ENCODE assay signal across 10 cellular contexts in the genomic region with DNA sequence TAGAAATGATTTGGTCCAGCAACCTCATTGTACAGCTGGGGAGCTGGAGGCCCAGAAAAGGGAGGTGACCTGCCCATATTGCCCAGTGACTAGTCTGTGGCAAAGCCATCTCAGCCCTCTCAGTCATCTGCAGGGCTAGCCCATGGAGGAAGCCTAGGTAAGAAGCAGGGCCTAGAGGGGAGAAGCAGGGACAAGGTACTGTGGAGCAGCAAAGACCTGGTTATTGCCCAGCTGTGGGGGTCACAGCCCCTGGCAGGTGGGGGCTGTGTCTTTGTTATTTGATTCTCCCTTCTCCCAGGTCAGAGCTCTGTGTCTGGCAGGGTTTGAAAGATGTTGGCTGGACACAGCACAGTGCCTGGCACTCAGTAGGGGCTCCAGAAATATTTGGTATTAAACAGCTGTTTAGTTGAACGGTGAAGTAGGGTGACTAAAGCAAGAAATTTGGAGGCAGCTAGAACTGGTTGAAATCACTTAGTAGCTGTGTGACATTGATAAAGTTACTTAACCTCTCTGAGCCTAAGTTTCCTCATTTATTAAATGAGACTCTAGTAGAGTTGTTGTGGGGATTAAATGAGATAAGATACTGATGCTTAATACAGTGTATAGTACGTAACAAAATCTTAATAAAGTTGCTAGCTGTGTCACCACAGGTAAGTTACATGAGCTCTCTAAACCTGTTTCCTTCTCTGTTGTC. TPM values are rescaled to one million over a fixed set of nuclear protein-coding genes. Genes with fewer than 3 reads are reported as not detected.
DNase-seq lines count a peak whose midpoint lies in the region; ATAC-seq, FAIRE-seq and TF ChIP-seq lines count a peak whose summit lies in the region.
"Had no signal": no experiment of that assay in that cellular context is flagged by ENCODE, and none has a peak within 500 bp of the region (broad histone marks: within the 10 kb centered on the region; RNA-seq: fewer than 3 reads in every experiment).

No MANE protein-coding gene starts in this region.

- TF ChIP-seq CTCF in Loucy (conservative IDR thresholded peaks at IDR 0.05; ENCODE audit: low read length), result no peak
- TF ChIP-seq CTCF in H9 (conservative IDR thresholded peaks at IDR 0.05), result no peak
- no peak for TF ChIP-seq CTCF in kidney (IDR thresholded peaks at IDR 0.05; ENCODE audit: borderline replicate concordance, extremely low read depth, insufficient read depth)

- no peaks in the 10 kb centered on the region for H3K36me3 Mint-ChIP-seq in H9 (ENCODE audit: insufficient read depth in 1 of 3, low read depth in 3 of 3)

- H2BK5ac ChIP-seq in neuronal stem cell (ENCODE audit: low read length), result peak overlapping the region; percentile 40
- no peak overlapping the region for H2BK5ac ChIP-seq in H9 (ENCODE audit: insufficient read length, low read length)

- no CpG with 5 or more reads among the region's 2 CpGs for WGBS in neuronal stem cell (ENCODE audit: extremely low coverage in 2 of 2, insufficient read length in 2 of 2, insufficient replicate concordance in 1 of 2), 2 donors
- no CpG with 5 or more reads among the region's 2 CpGs for whole genome bisulfite sequencing in H9 (ENCODE audit: extremely low coverage, insufficient read length, low lambda C conversion rate)

- H3K4me2 ChIP-seq in BLaER1, result peak overlapping the region; percentile 98
- H3K4me2 ChIP-seq in Loucy (ENCODE audit: low read depth, low read length, poor library complexity, severe bottlenecking), result peak overlapping the region; percentile 66
- H3K4me2 ChIP-seq in neuronal stem cell (ENCODE audit: insufficient read depth, low read length, poor library complexity, severe bottlenecking), result no peak overlapping the region
- no peak overlapping the region for H3K4me2 ChIP-seq in H9 (ENCODE audit: insufficient read depth, insufficient read length, low read length)

- H3K36me3 ChIP-seq in BLaER1 (no peaks in the 10 kb centered on the region), Loucy (ENCODE audit: insufficient read depth, low read length) (no peaks in the 10 kb centered on the region), neuronal stem cell (replicated peaks in 1 of 2; ENCODE audit: control insufficient read depth in 2 of 2, insufficient read depth in 2 of 2, low read length in 2 of 2) (no peaks in the 10 kb centered on the region), kidney (ENCODE audit: control insufficient read depth in 1 of 2, insufficient read depth in 2 of 2, low read length in 2 of 2) (no peaks in the 10 kb centered on the region)

- no peaks in the 10 kb centered on the region for H3K27me3 ChIP-seq in BLaER1
- H3K27me3 ChIP-seq in Loucy (ENCODE audit: insufficient read depth, low read length, poor library complexity, severe bottlenecking), result no peaks in the 10 kb centered on the region
- no peaks in the 10 kb centered on the region for H3K27me3 ChIP-seq in neuronal stem cell (ENCODE audit: control insufficient read depth in 3 of 3, insufficient read depth in 3 of 3, low read depth in 1 of 3, low read length in 3 of 3)
- H3K27me3 ChIP-seq in H9 (ENCODE audit: insufficient read depth, low read length), result no peaks in the 10 kb centered on the region

- peak overlapping the region; percentile 22 for H2AK5ac ChIP-seq in neuronal stem cell (ENCODE audit: low read depth, low read length)
- no peak overlapping the region for H2AK5ac ChIP-seq in H9 (ENCODE audit: insufficient read length, low read length)

- no peaks in the 10 kb centered on the region for H3K9me3 ChIP-seq in BLaER1
- H3K9me3 ChIP-seq in Loucy (ENCODE audit: insufficient read depth, low read depth, low read length), result no peaks in the 10 kb centered on the region
- H3K9me3 ChIP-seq in neuronal stem cell (replicated peaks in 1 of 2; ENCODE audit: control insufficient read depth in 2 of 2, insufficient read depth in 1 of 2, low read depth in 1 of 2, low read length in 2 of 2), result no peaks in the 10 kb centered on the region
- H3K9me3 ChIP-seq in H9 (ENCODE audit: control insufficient read depth, low read depth, low read length), result no peaks in the 10 kb centered on the region
- no peaks in the 10 kb centered on the region for H3K9me3 ChIP-seq in kidney (ENCODE audit: control insufficient read depth in 1 of 2, low read length in 2 of 2)

- H3K4me3 Mint-ChIP-seq in H9, result no peak overlapping the region

- 0 out of 7 replicates have a peak overlapping the region, but pooled peaks of 1 of the 3 experiments have one; percentile 44 for H3K27ac Mint-ChIP-seq in H9

- H4K5ac ChIP-seq in H9 (ENCODE audit: insufficient read length, low read depth, low read length), result no peak overlapping the region

- H4K8ac ChIP-seq in neuronal stem cell (ENCODE audit: low read depth, low read length) (no peak overlapping the region), H9 (replicated peaks; ENCODE audit: insufficient read length, low read depth, low read length) (no peak overlapping the region)

- H2AFZ ChIP-seq in Loucy (ENCODE audit: low read length), result peak overlapping the region; percentile 0; the same call in 1 of the 2 replicates
- peak overlapping the region; percentile 60 for H2AFZ ChIP-seq in neuronal stem cell (ENCODE audit: low read length)
- no peak overlapping the region for H2AFZ ChIP-seq in H9 (ENCODE audit: low read length)

- DNase-seq in neuronal stem cell (ENCODE audit: low spot score) (no peak), H9 (no peak), kidney (no peak), Right ventricle myocardium superior (no peak)
- DNase-seq: T1000 had no signal

- H3K56ac ChIP-seq in H9 (ENCODE audit: insufficient read length, low read depth, low read length), result no peak overlapping the region

- peak overlapping the region; percentile 96 for H2BK15ac ChIP-seq in neuronal stem cell (ENCODE audit: low read length)
- H2BK15ac ChIP-seq in H9 (ENCODE audit: low read depth, low read length), result no peak overlapping the region

- H3K9me3 Mint-ChIP-seq in H9, result peaks cover 0 to 3% of the 10 kb centered on the region in 2 experiments; a peak in 1 of 5 replicates

- H3K9me2 ChIP-seq in Loucy (replicated peaks; ENCODE audit: low read depth, low read length), result no peaks in the 10 kb centered on the region

- H3K14ac ChIP-seq in neuronal stem cell (ENCODE audit: low read length) (no peak overlapping the region), H9 (ENCODE audit: insufficient read depth, low read length) (no peak overlapping the region)

- peaks cover 15 to 28% of the 10 kb centered on the region in 2 experiments for H3K4me1 Mint-ChIP-seq in H9

- H2BK20ac ChIP-seq in H9 (ENCODE audit: low read depth, low read length, poor library complexity, severe bottlenecking), result no peak overlapping the region

- FAIRE-seq in kidney (lab: Jason Lieb, UNC), result no peak

- peak overlapping the region; percentile 66 for H3K9ac ChIP-seq in BLaER1
- peak overlapping the region; percentile 91 for H3K9ac ChIP-seq in Loucy (ENCODE audit: low read depth, low read length, poor library complexity, severe bottlenecking)
- no peak overlapping the region for H3K9ac ChIP-seq in neuronal stem cell (ENCODE audit: low read depth, low read length, poor library complexity)
- H3K9ac ChIP-seq in H9 (ENCODE audit: extremely low read depth, insufficient read length, low read length), result no peak overlapping the region
- H3K9ac ChIP-seq in kidney (ENCODE audit: low read length in 2 of 2), result no peak overlapping the region

- intact Hi-C loops in kidney (cut with DNase I), result no loop called here
- intact Hi-C loops in Right ventricle myocardium superior (cut with DNase I), result no loop called here

- H3K4me1 ChIP-seq in BLaER1, result peaks cover 99% of the 10 kb centered on the region
- H3K4me1 ChIP-seq in Loucy (ENCODE audit: insufficient read depth, low read length, poor library complexity, severe bottlenecking), result peaks cover 35% of the 10 kb centered on the region
- peaks cover 12 to 23% of the 10 kb centered on the region in 2 donors for H3K4me1 ChIP-seq in neuronal stem cell (ENCODE audit: control insufficient read depth in 2 of 2, insufficient read depth in 1 of 2, low read depth in 1 of 2, low read length in 2 of 2)
- no peaks in the 10 kb centered on the region; the same call in 1 of the 2 replicates for H3K4me1 ChIP-seq in H9 (ENCODE audit: insufficient read depth, low read length)
- H3K4me1 ChIP-seq in kidney (ENCODE audit: control insufficient read depth in 1 of 2, insufficient read depth in 1 of 2, low read depth in 1 of 2, low read length in 2 of 2), result peaks cover 20 to 21% of the 10 kb centered on the region in 2 donors

- H3F3A ChIP-seq in Loucy (ENCODE audit: low read depth), result no peaks in the 10 kb centered on the region

- H3K23ac ChIP-seq in neuronal stem cell (ENCODE audit: low read depth, low read length, poor library complexity), result no peak overlapping the region
- no peak overlapping the region for H3K23ac ChIP-seq in H9 (ENCODE audit: insufficient read length, low read depth, low read length)

- H3K79me1 ChIP-seq in neuronal stem cell (ENCODE audit: low read depth, low read length), result no peaks in the 10 kb centered on the region
- no peaks in the 10 kb centered on the region for H3K79me1 ChIP-seq in H9 (ENCODE audit: insufficient read depth, low read depth, low read length, poor library complexity, severe bottlenecking)

- H4K20me1 ChIP-seq in BLaER1 (no peaks in the 10 kb centered on the region), Loucy (ENCODE audit: insufficient read depth, low read length, poor library complexity, severe bottlenecking) (no peaks in the 10 kb centered on the region), H9 (ENCODE audit: control insufficient read depth, insufficient read depth, insufficient read length) (no peaks in the 10 kb centered on the region)

- peak overlapping the region; percentile 87 for H3K18ac ChIP-seq in neuronal stem cell (ENCODE audit: low read length)
- H3K18ac ChIP-seq in H9 (ENCODE audit: insufficient read length, low read depth, low read length), result no peak overlapping the region

- H3K27me3 Mint-ChIP-seq in H9 (ENCODE audit: low read depth), result no peaks in the 10 kb centered on the region; the same call in 1 of the 2 replicates

- H3K4me3 ChIP-seq in BLaER1 (peak overlapping the region; percentile 6; the same call in 1 of the 2 replicates), Loucy (ENCODE audit: low read length, poor library complexity, severe bottlenecking) (peak overlapping the region; percentile 35), neuronal stem cell (ENCODE audit: low read length in 2 of 2) (no peak overlapping the region), kidney (ENCODE audit: low read length in 2 of 2) (no peak overlapping the region)

- H3K79me2 ChIP-seq in Loucy (ENCODE audit: insufficient read depth, low read length) (no peaks in the 10 kb centered on the region), H9 (ENCODE audit: insufficient read depth, low read length) (no peaks in the 10 kb centered on the region)

- H4K91ac ChIP-seq in neuronal stem cell (ENCODE audit: low read depth, low read length, poor library complexity), result no peak overlapping the region
- no peak overlapping the region for H4K91ac ChIP-seq in H9 (ENCODE audit: insufficient read length, low read depth, low read length)

- ATAC-seq in GM21447 (IDR thresholded peaks at IDR 0.05; ENCODE audit: unreplicated experiment) (no peak), Right ventricle myocardium superior (ENCODE audit: poor library complexity) (no peak)

- H3K23me2 ChIP-seq in H9 (ENCODE audit: insufficient read length, low read depth, low read length, poor library complexity, severe bottlenecking), result no peaks in the 10 kb centered on the region

- H3K27ac ChIP-seq in BLaER1 (peak overlapping the region; percentile 89), cingulate gyrus (ENCODE audit: low read depth, low read length) (peak overlapping the region; percentile 72), neuronal stem cell (replicated peaks; ENCODE audit: low read length) (no peak overlapping the region), H9 (ENCODE audit: insufficient read length, low read depth, low read length) (no peak overlapping the region), kidney (ENCODE audit: low read depth in 2 of 2, low read length in 2 of 2) (no peak overlapping the region)

- H3K4ac ChIP-seq in neuronal stem cell (ENCODE audit: low read length) (no peak overlapping the region), H9 (ENCODE audit: low read depth, low read length) (no peak overlapping the region)

- H2BK12ac ChIP-seq in neuronal stem cell (ENCODE audit: low read length), result no peak overlapping the region
- H2BK12ac ChIP-seq in H9 (ENCODE audit: insufficient read length, low read depth, low read length), result no peak overlapping the region

- H2BK120ac ChIP-seq in neuronal stem cell (ENCODE audit: low read depth, low read length) (peak overlapping the region; percentile 72), H9 (ENCODE audit: low read depth, low read length, poor library complexity, severe bottlenecking) (no peak overlapping the region)

- H3T11ph ChIP-seq in H9 (ENCODE audit: low read length), result no peak overlapping the region

RNA-seq across cellular contexts. Expression of gene CCR7, which starts 17.3 kb away (rescaled TPM):
- polyA plus RNA-seq in neuronal stem cell (2013, experiment 1 of 2), result 0.10 TPM
- polyA plus RNA-seq in neuronal stem cell (2013, experiment 2 of 2), result 0.06 TPM
- total RNA-seq in H9 (2021), result 0.31 TPM in 1 of 2 replicates, not detected in the other
- total RNA-seq in kidney, result 7.1 TPM
- polyA plus RNA-seq in kidney (ENCODE audit: insufficient read depth, low read depth, low replicate concordance), result 0.17 TPM
- total RNA-seq in Right ventricle myocardium superior, result not detected
- polyA plus RNA-seq: neural cell had no signal

RNA-seq across cellular contexts. Expression of gene TNS4, which starts 46.5 kb away (rescaled TPM):
- not detected for polyA plus RNA-seq in neuronal stem cell (2013, experiment 1 of 2)
- not detected for polyA plus RNA-seq in neuronal stem cell (2013, experiment 2 of 2)
- total RNA-seq in H9 (2021) (0.55 and 0.59 TPM in 2 replicates), kidney (0.31 TPM), Right ventricle myocardium superior (not detected)
- polyA plus RNA-seq in kidney (ENCODE audit: insufficient read depth, low read depth, low replicate concordance), result 2.2 TPM
- polyA plus RNA-seq: neural cell had no signal

Comparison
In these comparisons a context has a peak if more than half of its experiments do, and no peak if none do; other contexts are left out.
1. H3K27ac ChIP-seq: peak in BLaER1 (single experiment) and cingulate gyrus (single experiment); none in neuronal stem cell (single experiment), H9 (single experiment) and kidney (0 of 2).
2. H3K4me2 ChIP-seq: peak in BLaER1 (single experiment) and Loucy (single experiment); none in neuronal stem cell (single experiment) and H9 (single experiment).
3. H3K4me3 ChIP-seq: peak in BLaER1 (single experiment) and Loucy (single experiment); none in neuronal stem cell (0 of 2) and kidney (0 of 2).
4. H3K9ac ChIP-seq: peak in BLaER1 (single experiment) and Loucy (single experiment); none in neuronal stem cell (single experiment), H9 (single experiment) and kidney (0 of 2).